Comparison of ENCODE assay signal across 8 cellular contexts in the genomic region with DNA sequence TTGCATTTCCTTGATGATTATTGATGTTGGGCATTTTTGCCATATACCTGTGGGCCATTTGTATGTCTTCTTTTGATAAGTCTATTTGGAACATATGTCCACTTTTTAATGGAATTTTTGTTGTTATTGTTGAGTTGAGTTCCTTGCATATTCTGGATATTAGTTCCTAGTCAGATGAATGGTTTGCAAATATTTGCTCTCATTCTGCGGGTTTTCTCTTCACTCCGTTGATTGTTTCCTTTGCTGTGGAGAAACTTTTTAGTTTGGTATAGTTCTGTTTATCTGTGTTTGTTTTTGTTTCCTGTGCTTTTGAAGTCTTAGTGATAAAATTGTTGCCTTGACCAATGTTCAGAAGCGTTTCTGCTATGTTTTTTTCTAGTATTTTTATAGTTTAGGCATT. TPM values are rescaled to one million over a fixed set of nuclear protein-coding genes. Genes with fewer than 3 reads are reported as not detected.
"Had no signal": no experiment of that assay in that cellular context is flagged by ENCODE, and none has a peak within 500 bp of the region (broad histone marks: within the 10 kb centered on the region; RNA-seq: fewer than 3 reads in every experiment).

No MANE protein-coding gene starts in this region.

- H3K9ac ChIP-seq: KMS-11 had no signal

- H3K27ac ChIP-seq: HL-60, KMS-11 had no signal

- DNase-seq: IMR-90, KBM-7, KG1 had no signal

- FAIRE-seq: HTR-8/SVneo had no signal

- H3K4me2 ChIP-seq: KMS-11 had no signal

RNA-seq across cellular contexts. Expression of a gene that starts 13.0 kb away (rescaled TPM):
- total RNA-seq: HT-29 had no signal
- polyA plus RNA-seq: IgD-negative memory B cell had no signal
